25 cellular contexts compared by ENCODE assay signal in the genomic region with DNA sequence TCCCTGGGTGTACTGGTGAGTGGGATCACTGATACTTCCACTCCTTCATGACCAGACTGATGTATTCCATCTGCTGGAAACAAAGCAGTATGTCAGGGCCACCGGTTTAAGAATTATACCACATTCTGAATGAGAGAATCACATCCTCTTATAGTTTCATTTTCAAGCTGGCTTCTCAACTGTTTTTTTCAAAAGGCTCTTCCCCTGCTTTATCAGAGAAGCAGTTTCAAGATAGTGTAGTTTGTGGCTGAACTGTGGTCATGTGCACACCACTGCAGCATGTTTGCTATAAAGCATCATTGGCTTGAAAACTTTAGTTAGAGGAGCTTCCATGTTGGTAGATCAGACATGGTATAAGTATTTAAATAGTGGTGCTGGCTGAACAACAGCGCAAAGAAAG.
"Had no signal": no experiment of that assay in that cellular context is flagged by ENCODE, and none has a peak within 500 bp of the region (broad histone marks: within the 10 kb centered on the region; RNA-seq: fewer than 3 reads in every experiment).

No MANE protein-coding gene starts in this region.

- H3K4me3 ChIP-seq: adrenal gland, cardiac muscle cell, coronary artery, dorsolateral prefrontal cortex, left lung, lower lobe of right lung, stomach, thyroid gland, upper lobe of left lung had no signal

- H3K27me3 Mint-ChIP-seq: activated CD4-positive, alpha-beta T cell treated with anti-CD3 and anti-CD28 coated beads for 36 hours; brain; natural killer cell treated with Interleukin-12 subunit alpha and Interleukin-12 subunit beta and Interleukin-15 and Interleukin-18, amount 100 ng/mL, for 72 hours; stimulated activated naive B cell treated with anti-CD40 and anti-IgM and Interleukin-4, amounts not matched to agents 10 μg/mL and 1 μg/mL and 100 μg/mL, for 72 hours had no signal

- H3K4me1 Mint-ChIP-seq: activated CD4-positive, alpha-beta T cell treated with anti-CD3 and anti-CD28 coated beads for 36 hours; brain; stimulated activated naive B cell treated with anti-CD40 and anti-IgM and Interleukin-4, amounts not matched to agents 10 μg/mL and 1 μg/mL and 100 μg/mL, for 72 hours had no signal

- ATAC-seq: activated CD4-positive, alpha-beta T cell treated with anti-CD3 and anti-CD28 coated beads for 36 hours; activated naive CD4-positive, alpha-beta T cell treated with anti-CD3 and anti-CD28 coated beads, Interleukin-2, amount 50 U/mL, for 72 hours; activated T-cell treated with anti-CD3 and anti-CD28 coated beads, Interleukin-2, amount 50 U/mL, for 72 hours; left lung; lower lobe of right lung; natural killer cell treated with Interleukin-12 subunit alpha and Interleukin-12 subunit beta and Interleukin-15 and Interleukin-18, amount 100 ng/mL, for 72 hours; right cardiac atrium; stimulated activated naive B cell treated with anti-CD40 and anti-IgM and Interleukin-4, amounts not matched to agents 10 μg/mL and 1 μg/mL and 100 μg/mL, for 72 hours had no signal

- H3K9me3 ChIP-seq: adrenal gland, left lung, lower lobe of right lung, thyroid gland, upper lobe of left lung had no signal

- H3K36me3 Mint-ChIP-seq: brain; stimulated activated naive B cell treated with anti-CD40 and anti-IgM and Interleukin-4, amounts not matched to agents 10 μg/mL and 1 μg/mL and 100 μg/mL, for 72 hours had no signal

- H3K27ac ChIP-seq: adrenal gland, cardiac muscle cell, coronary artery, left lung, lower lobe of right lung, stomach, thyroid gland, upper lobe of left lung had no signal

- H3K4me3 Mint-ChIP-seq: activated CD4-positive, alpha-beta T cell treated with anti-CD3 and anti-CD28 coated beads for 36 hours; activated T-cell treated with anti-CD3 and anti-CD28 coated beads, Interleukin-2, amount 50 U/mL, for 72 hours; brain; natural killer cell treated with Interleukin-12 subunit alpha and Interleukin-12 subunit beta and Interleukin-15 and Interleukin-18, amount 100 ng/mL, for 72 hours; stimulated activated naive B cell treated with anti-CD40 and anti-IgM and Interleukin-4, amounts not matched to agents 10 μg/mL and 1 μg/mL and 100 μg/mL, for 72 hours had no signal

- H3K4me1 ChIP-seq: adrenal gland, left lung, lower lobe of right lung, stomach, thyroid gland, upper lobe of left lung had no signal

- H3K27ac Mint-ChIP-seq: activated CD4-positive, alpha-beta T cell treated with anti-CD3 and anti-CD28 coated beads for 36 hours; activated naive CD4-positive, alpha-beta T cell treated with anti-CD3 and anti-CD28 coated beads, Interleukin-2, amount 50 U/mL, for 72 hours; activated T-cell treated with anti-CD3 and anti-CD28 coated beads, Interleukin-2, amount 50 U/mL, for 72 hours; brain; natural killer cell treated with Interleukin-12 subunit alpha and Interleukin-12 subunit beta and Interleukin-15 and Interleukin-18, amount 100 ng/mL, for 72 hours; stimulated activated naive B cell treated with anti-CD40 and anti-IgM and Interleukin-4, amounts not matched to agents 10 μg/mL and 1 μg/mL and 100 μg/mL, for 72 hours had no signal

- H3K27me3 ChIP-seq: adrenal gland, cardiac muscle cell, dorsolateral prefrontal cortex, left lung, stomach, thyroid gland, upper lobe of left lung had no signal

- H3K36me3 ChIP-seq: adrenal gland, cardiac muscle cell, left lung, lower lobe of right lung, stomach, thyroid gland, upper lobe of left lung had no signal

- H3K9me3 Mint-ChIP-seq: brain had no signal

- DNase-seq: activated CD4-positive, alpha-beta T cell treated with anti-CD3 and anti-CD28 coated beads for 36 hours; activated CD4-positive, CD25-positive, alpha-beta regulatory T cell; activated naive CD4-positive, alpha-beta T cell; activated T-cell treated with anti-CD3 and anti-CD28 coated beads for 4 hours; activated T-cell treated with anti-CD3 and anti-CD28 coated beads, Interleukin-2, amount 50 U/mL, for 72 hours; adrenal gland; aorta; dorsolateral prefrontal cortex; effector memory CD4-positive, alpha-beta T cell; left lung; lower lobe of right lung; mesenchymal stem cell; posterior cingulate gyrus; right cardiac atrium; stimulated activated CD4-positive, alpha-beta T cell treated with anti-CD3 and anti-CD28 coated beads, Interleukin-15, amount 100 ng/mL, for 24 hours; stimulated activated CD4-positive, alpha-beta T cell treated with anti-CD3 and anti-CD28 coated beads, Interleukin-2, amount 100 ng/mL, for 24 hours; stimulated activated naive B cell treated with anti-CD40 and anti-IgM and Interleukin-4, amounts not matched to agents 10 μg/mL and 1 μg/mL and 100 μg/mL, for 72 hours; stomach; thyroid gland; upper lobe of left lung had no signal
